In genomic region chr6:156808287-156808686, GRCh38 we compare ENCODE assay signal across 9 cellular contexts. TPM values are rescaled to one million over a fixed set of nuclear protein-coding genes. Genes with fewer than 3 reads are reported as not detected.
DNase-seq lines count a peak whose midpoint lies in the region; ATAC-seq and TF ChIP-seq lines count a peak whose summit lies in the region.
"Had no signal": no experiment of that assay in that cellular context is flagged by ENCODE, and none has a peak within 500 bp of the region (broad histone marks: within the 10 kb centered on the region; RNA-seq: fewer than 3 reads in every experiment).

No MANE protein-coding gene starts in this region.

- peaks cover 93% of the 10 kb centered on the region for H3K4me1 Mint-ChIP-seq in CD4-positive, alpha-beta T cell (ENCODE audit: low read depth)
- H3K4me1 Mint-ChIP-seq in activated B cell treated with CpG ODN at 0.5 μM for 24 hours = peaks cover 88% of the 10 kb centered on the region

- no peak for TF ChIP-seq CTCF in CD4-positive, alpha-beta T cell (IDR thresholded peaks at IDR 0.05)
- TF ChIP-seq CTCF in activated B cell treated with CpG ODN at 0.5 μM for 24 hours (IDR thresholded peaks at IDR 0.05) = no peak
- TF ChIP-seq CTCF in RWPE1 (conservative IDR thresholded peaks at IDR 0.05; ENCODE audit: low read depth) = no peak

- no peak overlapping the region for H3K27ac Mint-ChIP-seq in CD4-positive, alpha-beta T cell
- H3K27ac Mint-ChIP-seq in activated B cell treated with CpG ODN at 0.5 μM for 24 hours = peak overlapping the region; percentile 70

- no peaks in the 10 kb centered on the region for H3K27me3 ChIP-seq in CD4-positive, alpha-beta T cell (ENCODE audit: control insufficient read depth, insufficient read depth, low read length)

- intact Hi-C loops in CD4-positive, alpha-beta T cell (cut with DNase I, micrococcal nuclease) = loop anchor here in 1 of 2 experiments (2.0 kb wide), 1 partner anchor 13 kb away; no protein-coding TSS in a partner anchor
- intact Hi-C loops in activated B cell treated with CpG ODN at 0.5 μM for 24 hours (cut with micrococcal nuclease) = loop anchor here (2.0 kb wide), 1 partner anchor 13 kb away; no protein-coding TSS in a partner anchor

- H3K4me3 Mint-ChIP-seq in CD4-positive, alpha-beta T cell = peak overlapping the region; percentile 63
- H3K4me3 Mint-ChIP-seq in activated B cell treated with CpG ODN at 0.5 μM for 24 hours = peak overlapping the region; percentile 51

- POLR2A ChIA-PET in CD4-positive, alpha-beta T cell (lab: Charles Lee) = interaction anchor here (1.4 to 1.5 kb wide), 2 partner anchors 11 to 12 kb away, joined by 4 to 5 read pairs; no protein-coding TSS in a partner anchor
- POLR2A ChIA-PET in activated B cell treated with CpG ODN at 0.5 μM for 24 hours (lab: Charles Lee) (interaction anchor here (0.8 to 1.7 kb wide), 3 partner anchors 12 to 180 kb away, joined by 3 to 10 read pairs (median 4); no protein-coding TSS in a partner anchor), RWPE1 (lab: Yijun Ruan, JAX; ENCODE audit: low non-redundant PET) (no interaction called here)

- H3K27ac ChIP-seq in CD4-positive, alpha-beta T cell (ENCODE audit: low read depth, low read length) = no peak overlapping the region
- no peak overlapping the region for H3K27ac ChIP-seq in RWPE1

- no peak for DNase-seq in CD4-positive, alpha-beta T cell
- DNase-seq in activated B cell treated with CpG ODN at 0.5 μM for 24 hours = no peak
- DNase-seq in left lobe of liver (ENCODE audit: low spot score) = no peak
- DNase-seq in T-helper 9 cell = no peak
- no peak for DNase-seq in Kasumi-1 (lab: John Stamatoyannopoulos, UW)
- DNase-seq in RWPE1 (ENCODE audit: low spot score) = no peak
- DNase-seq: activated naive CD4-positive, alpha-beta T cell treated with Interleukin-2 at 50 U/mL for 16 hours had no signal

- CTCF ChIA-PET in CD4-positive, alpha-beta T cell (lab: Charles Lee) = interaction anchor here (1.4 kb wide), 1 partner anchor 12 kb away, joined by 3 read pairs; no protein-coding TSS in a partner anchor
- CTCF ChIA-PET in activated B cell treated with CpG ODN at 0.5 μM for 24 hours (lab: Charles Lee) = interaction anchor here (1.4 kb wide), 1 partner anchor 17 kb away, joined by 4 read pairs; no protein-coding TSS in a partner anchor
- CTCF ChIA-PET in RWPE1 (lab: Yijun Ruan, JAX) = no interaction called here

- H3K36me3 Mint-ChIP-seq in CD4-positive, alpha-beta T cell (ENCODE audit: low read depth) = no peaks in the 10 kb centered on the region
- peaks cover 20% of the 10 kb centered on the region for H3K36me3 Mint-ChIP-seq in activated B cell treated with CpG ODN at 0.5 μM for 24 hours (ENCODE audit: low read depth)

- H3K9me3 ChIP-seq in CD4-positive, alpha-beta T cell (ENCODE audit: control insufficient read depth, low read length) = no peaks in the 10 kb centered on the region

- H3K27me3 Mint-ChIP-seq in CD4-positive, alpha-beta T cell = no peaks in the 10 kb centered on the region
- no peaks in the 10 kb centered on the region for H3K27me3 Mint-ChIP-seq in activated B cell treated with CpG ODN at 0.5 μM for 24 hours

- no peak for ATAC-seq in CD4-positive, alpha-beta T cell (ENCODE audit: poor library complexity)
- ATAC-seq in HG02798 (IDR thresholded peaks at IDR 0.05; ENCODE audit: poor library complexity, unreplicated experiment) (peak; percentile 52), activated B cell treated with CpG ODN at 0.5 μM for 24 hours (ENCODE audit: low read depth) (no peak), left lobe of liver (peak; percentile 74), HG02678 (IDR thresholded peaks at IDR 0.05; ENCODE audit: unreplicated experiment) (no peak)

- H3K9me3 Mint-ChIP-seq in CD4-positive, alpha-beta T cell = no peaks in the 10 kb centered on the region
- H3K9me3 Mint-ChIP-seq in activated B cell treated with CpG ODN at 0.5 μM for 24 hours = no peaks in the 10 kb centered on the region

RNA-seq across cellular contexts. Expression of gene ARID1B, which starts 31.1 kb away (rescaled TPM):
- total RNA-seq in CD4-positive, alpha-beta T cell = 100 to 1,000 TPM; 120 to 125 TPM
- 194 and 248 TPM in 2 replicates for total RNA-seq in activated B cell treated with CpG ODN at 0.5 μM for 24 hours
- 26.4 TPM for total RNA-seq in left lobe of liver

Comparison
In these comparisons a context has a peak if more than half of its experiments do, and no peak if none do; other contexts are left out.
1. ATAC-seq: peak in HG02798 (single experiment) and left lobe of liver (single experiment); none in CD4-positive, alpha-beta T cell (single experiment), activated B cell treated with CpG ODN at 0.5 μM for 24 hours (single experiment) and HG02678 (single experiment).